ENCODE assay signal across 8 cellular contexts in the genomic region with DNA sequence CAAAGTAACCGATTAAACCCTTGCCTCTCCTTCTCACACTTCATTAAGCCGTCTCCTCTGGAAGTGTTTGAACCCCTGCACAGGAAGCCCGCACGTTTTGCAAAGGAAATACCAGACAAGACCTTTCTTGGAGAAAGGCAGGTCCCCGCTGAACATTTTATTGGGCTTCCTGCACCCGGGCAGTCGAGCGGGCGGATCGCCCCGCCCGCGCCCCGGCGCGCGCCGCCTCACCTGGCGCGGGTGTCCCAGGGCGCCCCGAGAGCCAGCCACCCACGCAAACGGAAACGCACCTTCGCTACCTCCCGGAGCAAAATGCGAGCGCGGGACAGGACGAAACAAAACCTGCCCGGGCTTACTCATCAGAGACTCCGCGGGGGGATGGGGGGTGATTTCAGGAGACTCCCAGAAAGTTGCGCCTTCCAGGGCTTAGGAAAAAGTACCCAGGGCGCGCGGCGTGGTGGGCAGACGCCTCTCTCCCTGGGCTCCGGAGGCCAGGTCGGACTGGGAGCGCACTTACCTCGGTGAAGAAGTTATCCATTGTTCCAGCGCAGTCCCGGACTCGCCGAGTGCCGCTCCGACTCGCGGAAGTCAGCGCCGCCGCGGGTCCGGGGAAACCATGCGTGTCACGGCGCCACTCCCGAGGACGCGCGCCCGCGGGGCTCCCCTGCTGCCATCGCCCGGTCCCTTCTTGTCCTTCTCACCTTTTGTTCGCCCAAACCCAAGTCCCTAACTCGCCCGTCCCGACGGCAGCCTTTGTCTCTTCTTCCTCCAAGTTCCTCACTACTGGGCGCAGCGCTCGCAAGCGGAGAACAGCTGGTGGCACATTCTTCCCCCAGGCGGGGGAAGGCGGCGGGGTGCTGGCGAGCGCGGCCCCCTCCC. TPM values are rescaled to one million over a fixed set of nuclear protein-coding genes. Genes with fewer than 3 reads are reported as not detected.
DNase-seq lines count a peak whose midpoint lies in the region; ATAC-seq and TF ChIP-seq lines count a peak whose summit lies in the region.

No MANE protein-coding gene starts in this region.

- TF ChIP-seq POLR2A in body of pancreas (IDR thresholded peaks at IDR 0.05) = no peak
- no peak for TF ChIP-seq POLR2A in spleen (IDR thresholded peaks at IDR 0.05)

- H3K27ac ChIP-seq in OCI-LY7 (ENCODE audit: low read depth, low read length, poor library complexity, severe bottlenecking) (no peak overlapping the region), body of pancreas (peak overlapping the region; percentile 91 to 99 (median 94)), spleen (peak overlapping the region; percentile 50 to 88 (median 82))

- peak overlapping the region; percentile 34; the same call in 1 of the 2 replicates for H2AFZ ChIP-seq in OCI-LY7 (ENCODE audit: low read length)

- TF ChIP-seq CTCF in OCI-LY7 (conservative IDR thresholded peaks at IDR 0.05; ENCODE audit: low read length) = no peak
- peak in 1 of 7 experiments; percentile 10 for TF ChIP-seq CTCF in body of pancreas (IDR thresholded peaks at IDR 0.05)
- peak in 1 of 11 experiments; percentile 14 for TF ChIP-seq CTCF in spleen (IDR thresholded peaks at IDR 0.05 in 8 of 11, conservative IDR thresholded peaks at IDR 0.05 in 3 of 11)

- 0 to 1% methylated on average over 11 to 81 of the region's 83 CpGs for WGBS in body of pancreas, 2 donors
- 0 to 1% (median 1%) methylated on average over 64 to 83 of the region's 83 CpGs for WGBS in spleen, 5 donors

- H3K27me3 ChIP-seq in body of pancreas = no peaks in the 10 kb centered on the region
- peaks cover 0 to 66% (median 18%) of the 10 kb centered on the region in 7 donors for H3K27me3 ChIP-seq in spleen (replicated peaks in 1 of 7)

- no peaks in the 10 kb centered on the region for H3K4me1 ChIP-seq in OCI-LY7 (ENCODE audit: insufficient read depth, low read length, poor library complexity, severe bottlenecking)
- peaks cover 39% of the 10 kb centered on the region for H3K4me1 ChIP-seq in body of pancreas
- H3K4me1 ChIP-seq in spleen = peaks cover 0 to 67% (median 41%) of the 10 kb centered on the region in 6 donors

- BruUV-seq in OCI-LY7 (replicated peaks; lab: Mats Ljungman, UMichigan) = no TSS peak

- POLR2A ChIA-PET in OCI-LY7 (lab: Charles Lee) = no interaction called here

- no peaks in the 10 kb centered on the region for H3K9me2 ChIP-seq in OCI-LY7 (ENCODE audit: insufficient read depth, low read length)

- H3K4me2 ChIP-seq in OCI-LY7 (ENCODE audit: low read length) = peak overlapping the region; percentile 69

- ATAC-seq in GM18517 (IDR thresholded peaks at IDR 0.05; ENCODE audit: unreplicated experiment) (peak; percentile 60), HG03097 (IDR thresholded peaks at IDR 0.05; ENCODE audit: low FRiP score, unreplicated experiment) (peak; percentile 45), body of pancreas (peak; percentile 36), HG02610 (IDR thresholded peaks at IDR 0.05; ENCODE audit: unreplicated experiment) (no peak)

- H3K36me3 ChIP-seq in OCI-LY7 (ENCODE audit: insufficient read depth, low read length) (no peaks in the 10 kb centered on the region), body of pancreas (replicated peaks in 1 of 2; ENCODE audit: insufficient read depth in 1 of 2, low read depth in 2 of 2) (no peaks in the 10 kb centered on the region), spleen (no peaks in the 10 kb centered on the region)

- intact Hi-C loops in OCI-LY7 (cut with micrococcal nuclease; ENCODE audit: unreplicated experiment) (loop anchor here (5.0 kb wide), 1 partner anchor 252 kb away; no protein-coding TSS in a partner anchor), body of pancreas (cut with DNase I) (no loop called here), spleen (cut with DNase I; ENCODE audit: low total_unique reads) (loop anchor here (10.0 kb wide), 1 partner anchor 209 kb away; no protein-coding TSS in a partner anchor)

- DNase-seq in ACHN = peak; percentile 43
- no peak for DNase-seq in OCI-LY7 (ENCODE audit: low spot score)
- DNase-seq in body of pancreas = peak; percentile 57 to 67 (median 66)
- peak; percentile 32 for DNase-seq in iris pigment epithelial cell (ENCODE audit: low read depth)
- peak; percentile 79 for DNase-seq in spleen

- CTCF ChIA-PET in OCI-LY7 (lab: Charles Lee; ENCODE audit: unreplicated experiment) = no interaction called here

- H3K9me3 ChIP-seq in OCI-LY7 (ENCODE audit: low read length) (no peaks in the 10 kb centered on the region), body of pancreas (no peaks in the 10 kb centered on the region), spleen (peaks cover 0 to 4% (median 0%) of the 10 kb centered on the region in 8 donors)

- H3K79me2 ChIP-seq in OCI-LY7 (ENCODE audit: insufficient read depth, low read depth, low read length) = no peaks in the 10 kb centered on the region

- in situ Hi-C loops in ACHN (cut with HindIII; ENCODE audit: low pct_ligation_motif_present, low pct_unique_long_range_greater_than_20kb, low sequenced_read_pairs) = no loop called here

- H4K20me1 ChIP-seq in OCI-LY7 (ENCODE audit: insufficient read depth, low read length) = no peaks in the 10 kb centered on the region

- H3K4me3 ChIP-seq in OCI-LY7 (ENCODE audit: low read depth, low read length, poor library complexity, severe bottlenecking) (peak overlapping the region; percentile 63), body of pancreas (peak overlapping the region; percentile 63 to 96), spleen (peak overlapping the region; percentile 68 to 91 (median 75))

RNA-seq across cellular contexts. Expression of a gene that starts 0.6 kb away (rescaled TPM):
- 0.03 TPM in 1 of 2 replicates, not detected in the other for total RNA-seq in OCI-LY7 (2014; rRNA removed; shearing (Covaris generic))
- 1.7 TPM in 2 replicates for total RNA-seq in OCI-LY7 (2022)
- total RNA-seq in body of pancreas = 100 to 1,000 TPM in 1 of 2 donors, 10 to 100 TPM in 1; 35.8 to 162 TPM
- total RNA-seq in spleen = 10 to 100 TPM; 28.4 to 72.8 (median 40.2) TPM
- polyA plus RNA-seq in spleen = 1 to 10 TPM; 1.1 to 6.6 (median 1.7) TPM

Comparison
In these comparisons a context has a peak if more than half of its experiments do, and no peak if none do; other contexts are left out.
1. RNA of a gene that starts 0.6 kb away (total RNA-seq): 35.8 to 162 TPM in body of pancreas and 28.4 to 72.8 TPM in spleen; 0.03 to 1.7 TPM in OCI-LY7; every median in the first group is over 10 times any median in the second.
2. Peak in every context shown above with its lines, with median percentiles within 50 percentile points of each other: H3K4me3 ChIP-seq.